In the genomic region with DNA sequence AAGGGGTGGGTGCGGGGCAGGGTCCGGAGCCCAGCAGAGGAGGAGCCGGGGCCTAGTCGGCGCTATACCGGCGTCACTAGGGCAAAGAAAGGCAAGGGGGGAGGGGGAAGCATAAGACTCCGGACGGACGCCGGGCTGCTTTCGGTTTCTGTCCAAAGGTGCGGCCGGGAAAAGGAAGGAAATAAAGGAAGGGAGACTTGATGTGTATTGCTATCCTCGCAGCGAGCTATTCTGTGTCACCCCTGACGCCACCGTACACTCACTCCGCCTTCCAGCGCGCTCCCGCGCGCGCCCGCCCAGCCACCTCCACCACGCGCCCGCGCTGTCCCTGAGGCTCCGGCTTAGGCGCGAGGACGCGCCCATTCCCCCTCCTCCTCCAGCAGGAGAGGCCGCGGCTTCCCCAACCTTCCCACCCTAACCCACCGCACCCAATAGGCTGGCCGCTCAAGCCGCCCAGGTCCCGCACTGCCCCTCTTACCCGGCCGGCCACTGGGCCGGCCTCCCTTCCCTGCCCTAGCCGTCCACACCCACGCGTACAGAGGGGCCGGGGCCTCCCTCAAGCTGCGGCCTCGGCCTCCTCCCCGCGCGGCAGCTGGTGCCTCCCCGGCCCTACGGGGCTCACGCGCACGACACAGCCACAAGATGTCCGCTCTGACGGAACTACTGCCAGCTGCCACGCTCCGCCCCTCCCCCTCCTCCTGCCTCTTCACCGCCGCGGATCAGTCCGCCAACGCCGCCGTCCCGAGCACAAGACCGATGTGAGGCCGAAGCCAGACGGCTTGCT, we compare ENCODE assay signal across 1 cellular context.
TF ChIP-seq lines count a peak whose summit lies in the region.

A gene (minus strand): TSS at position 662 of the 784 bp plus-strand sequence. CDS start 1,043 bp downstream, outside the sequence.

TF ChIP-seq in K562, 482 proteins besides CTCF, POLR2A, EP300 and RAD21 (continued from another document and continues in another):
- TF ChIP-seq, protein P1, sequence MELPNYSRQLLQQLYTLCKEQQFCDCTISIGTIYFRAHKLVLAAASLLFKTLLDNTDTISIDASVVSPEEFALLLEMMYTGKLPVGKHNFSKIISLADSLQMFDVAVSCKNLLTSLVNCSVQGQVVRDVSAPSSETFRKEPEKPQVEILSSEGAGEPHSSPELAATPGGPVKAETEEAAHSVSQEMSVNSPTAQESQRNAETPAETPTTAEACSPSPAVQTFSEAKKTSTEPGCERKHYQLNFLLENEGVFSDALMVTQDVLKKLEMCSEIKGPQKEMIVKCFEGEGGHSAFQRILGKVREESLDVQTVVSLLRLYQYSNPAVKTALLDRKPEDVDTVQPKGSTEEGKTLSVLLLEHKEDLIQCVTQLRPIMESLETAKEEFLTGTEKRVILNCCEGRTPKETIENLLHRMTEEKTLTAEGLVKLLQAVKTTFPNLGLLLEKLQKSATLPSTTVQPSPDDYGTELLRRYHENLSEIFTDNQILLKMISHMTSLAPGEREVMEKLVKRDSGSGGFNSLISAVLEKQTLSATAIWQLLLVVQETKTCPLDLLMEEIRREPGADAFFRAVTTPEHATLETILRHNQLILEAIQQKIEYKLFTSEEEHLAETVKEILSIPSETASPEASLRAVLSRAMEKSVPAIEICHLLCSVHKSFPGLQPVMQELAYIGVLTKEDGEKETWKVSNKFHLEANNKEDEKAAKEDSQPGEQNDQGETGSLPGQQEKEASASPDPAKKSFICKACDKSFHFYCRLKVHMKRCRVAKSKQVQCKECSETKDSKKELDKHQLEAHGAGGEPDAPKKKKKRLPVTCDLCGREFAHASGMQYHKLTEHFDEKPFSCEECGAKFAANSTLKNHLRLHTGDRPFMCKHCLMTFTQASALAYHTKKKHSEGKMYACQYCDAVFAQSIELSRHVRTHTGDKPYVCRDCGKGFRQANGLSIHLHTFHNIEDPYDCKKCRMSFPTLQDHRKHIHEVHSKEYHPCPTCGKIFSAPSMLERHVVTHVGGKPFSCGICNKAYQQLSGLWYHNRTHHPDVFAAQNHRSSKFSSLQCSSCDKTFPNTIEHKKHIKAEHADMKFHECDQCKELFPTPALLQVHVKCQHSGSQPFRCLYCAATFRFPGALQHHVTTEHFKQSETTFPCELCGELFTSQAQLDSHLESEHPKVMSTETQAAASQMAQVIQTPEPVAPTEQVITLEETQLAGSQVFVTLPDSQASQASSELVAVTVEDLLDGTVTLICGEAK (IDR thresholded peaks at IDR 0.05), result no peak
- TF ChIP-seq, protein P1 (CRISPR knock-in tag; IDR thresholded peaks at IDR 0.05), result 0 out of 2 replicates have a peak, but pooled peaks have one; percentile 32
- TF ChIP-seq KLF6 (CRISPR knock-in tag; IDR thresholded peaks at IDR 0.05; ENCODE audit: borderline replicate concordance) (peak; percentile 42; the same call in 1 of the 2 replicates), SIN3B (IDR thresholded peaks at IDR 0.05; ENCODE audit: low read depth) (0 out of 2 replicates have a peak, but pooled peaks have one; percentile 17), TRIM28 (IDR thresholded peaks at IDR 0.05) (peak; percentile 75; the same call in 1 of the 2 replicates), KLF10 (CRISPR knock-in tag; IDR thresholded peaks at IDR 0.05) (no peak), JUNB (CRISPR knock-in tag; conservative IDR thresholded peaks at IDR 0.05) (no peak), DNMT1 (IDR thresholded peaks at IDR 0.05) (no peak), KAT8 (IDR thresholded peaks at IDR 0.05; ENCODE audit: low read depth) (peak; percentile 61; the same call in 1 of the 2 replicates), BACH1 (tag; IDR thresholded peaks at IDR 0.05) (no peak), HDAC3 (IDR thresholded peaks at IDR 0.05; ENCODE audit: borderline replicate concordance, partially characterized antibody) (no peak), GABPB1 (CRISPR knock-in tag; IDR thresholded peaks at IDR 0.05) (peak; percentile 90; the same call in 1 of the 2 replicates), WHSC1 (IDR thresholded peaks at IDR 0.05; ENCODE audit: low read length) (no peak), HMG20B (CRISPR knock-in tag; IDR thresholded peaks at IDR 0.05) (no peak; the same call in 1 of the 2 replicates), ZZZ3 (IDR thresholded peaks at IDR 0.05) (no peak), CSDE1 (IDR thresholded peaks at IDR 0.05) (no peak), ARID1B (IDR thresholded peaks at IDR 0.05) (peak; percentile 42; the same call in 1 of the 2 replicates), SMAD4 (CRISPR knock-in tag; conservative IDR thresholded peaks at IDR 0.05) (peak; percentile 78), SP1 (CRISPR knock-in tag; IDR thresholded peaks at IDR 0.05) (peak; percentile 98), TCF3 (CRISPR knock-in tag; IDR thresholded peaks at IDR 0.05) (peak; percentile 49), NFE2 (IDR thresholded peaks at IDR 0.05; ENCODE audit: low read depth) (no peak; the same call in 1 of the 2 replicates), ZC3H4 (CRISPR knock-in tag; IDR thresholded peaks at IDR 0.05; ENCODE audit: borderline replicate concordance) (peak; percentile 92; the same call in 1 of the 2 replicates), U2AF1 (optimal IDR thresholded peaks at IDR 0.05; ENCODE audit: low read depth, low read length) (peak; percentile 94)
- TF ChIP-seq, protein P2, sequence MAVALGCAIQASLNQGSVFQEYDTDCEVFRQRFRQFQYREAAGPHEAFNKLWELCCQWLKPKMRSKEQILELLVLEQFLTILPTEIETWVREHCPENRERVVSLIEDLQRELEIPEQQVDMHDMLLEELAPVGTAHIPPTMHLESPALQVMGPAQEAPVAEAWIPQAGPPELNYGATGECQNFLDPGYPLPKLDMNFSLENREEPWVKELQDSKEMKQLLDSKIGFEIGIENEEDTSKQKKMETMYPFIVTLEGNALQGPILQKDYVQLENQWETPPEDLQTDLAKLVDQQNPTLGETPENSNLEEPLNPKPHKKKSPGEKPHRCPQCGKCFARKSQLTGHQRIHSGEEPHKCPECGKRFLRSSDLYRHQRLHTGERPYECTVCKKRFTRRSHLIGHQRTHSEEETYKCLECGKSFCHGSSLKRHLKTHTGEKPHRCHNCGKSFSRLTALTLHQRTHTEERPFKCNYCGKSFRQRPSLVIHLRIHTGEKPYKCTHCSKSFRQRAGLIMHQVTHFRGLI (CRISPR knock-in tag; IDR thresholded peaks at IDR 0.05), result no peak
- TF ChIP-seq, protein P3, sequence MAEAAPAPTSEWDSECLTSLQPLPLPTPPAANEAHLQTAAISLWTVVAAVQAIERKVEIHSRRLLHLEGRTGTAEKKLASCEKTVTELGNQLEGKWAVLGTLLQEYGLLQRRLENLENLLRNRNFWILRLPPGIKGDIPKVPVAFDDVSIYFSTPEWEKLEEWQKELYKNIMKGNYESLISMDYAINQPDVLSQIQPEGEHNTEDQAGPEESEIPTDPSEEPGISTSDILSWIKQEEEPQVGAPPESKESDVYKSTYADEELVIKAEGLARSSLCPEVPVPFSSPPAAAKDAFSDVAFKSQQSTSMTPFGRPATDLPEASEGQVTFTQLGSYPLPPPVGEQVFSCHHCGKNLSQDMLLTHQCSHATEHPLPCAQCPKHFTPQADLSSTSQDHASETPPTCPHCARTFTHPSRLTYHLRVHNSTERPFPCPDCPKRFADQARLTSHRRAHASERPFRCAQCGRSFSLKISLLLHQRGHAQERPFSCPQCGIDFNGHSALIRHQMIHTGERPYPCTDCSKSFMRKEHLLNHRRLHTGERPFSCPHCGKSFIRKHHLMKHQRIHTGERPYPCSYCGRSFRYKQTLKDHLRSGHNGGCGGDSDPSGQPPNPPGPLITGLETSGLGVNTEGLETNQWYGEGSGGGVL (CRISPR knock-in tag; IDR thresholded peaks at IDR 0.05), result no peak
- TF ChIP-seq, protein P4, sequence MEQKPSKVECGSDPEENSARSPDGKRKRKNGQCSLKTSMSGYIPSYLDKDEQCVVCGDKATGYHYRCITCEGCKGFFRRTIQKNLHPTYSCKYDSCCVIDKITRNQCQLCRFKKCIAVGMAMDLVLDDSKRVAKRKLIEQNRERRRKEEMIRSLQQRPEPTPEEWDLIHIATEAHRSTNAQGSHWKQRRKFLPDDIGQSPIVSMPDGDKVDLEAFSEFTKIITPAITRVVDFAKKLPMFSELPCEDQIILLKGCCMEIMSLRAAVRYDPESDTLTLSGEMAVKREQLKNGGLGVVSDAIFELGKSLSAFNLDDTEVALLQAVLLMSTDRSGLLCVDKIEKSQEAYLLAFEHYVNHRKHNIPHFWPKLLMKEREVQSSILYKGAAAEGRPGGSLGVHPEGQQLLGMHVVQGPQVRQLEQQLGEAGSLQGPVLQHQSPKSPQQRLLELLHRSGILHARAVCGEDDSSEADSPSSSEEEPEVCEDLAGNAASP (IDR thresholded peaks at IDR 0.05), result no peak
- TF ChIP-seq, protein P5, sequence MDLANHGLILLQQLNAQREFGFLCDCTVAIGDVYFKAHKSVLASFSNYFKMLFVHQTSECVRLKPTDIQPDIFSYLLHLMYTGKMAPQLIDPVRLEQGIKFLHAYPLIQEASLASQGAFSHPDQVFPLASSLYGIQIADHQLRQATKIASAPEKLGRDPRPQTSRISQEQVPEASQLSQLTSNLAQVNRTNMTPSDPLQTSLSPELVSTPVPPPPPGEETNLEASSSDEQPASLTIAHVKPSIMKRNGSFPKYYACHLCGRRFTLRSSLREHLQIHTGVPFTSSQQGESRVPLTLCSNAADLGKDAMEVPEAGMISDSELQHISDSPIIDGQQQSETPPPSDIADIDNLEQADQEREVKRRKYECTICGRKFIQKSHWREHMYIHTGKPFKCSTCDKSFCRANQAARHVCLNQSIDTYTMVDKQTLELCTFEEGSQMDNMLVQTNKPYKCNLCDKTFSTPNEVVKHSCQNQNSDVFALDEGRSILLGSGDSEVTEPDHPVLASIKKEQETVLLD (IDR thresholded peaks at IDR 0.05), result 0 out of 2 replicates have a peak, but pooled peaks have one; percentile 68
- TF ChIP-seq, protein P6, sequence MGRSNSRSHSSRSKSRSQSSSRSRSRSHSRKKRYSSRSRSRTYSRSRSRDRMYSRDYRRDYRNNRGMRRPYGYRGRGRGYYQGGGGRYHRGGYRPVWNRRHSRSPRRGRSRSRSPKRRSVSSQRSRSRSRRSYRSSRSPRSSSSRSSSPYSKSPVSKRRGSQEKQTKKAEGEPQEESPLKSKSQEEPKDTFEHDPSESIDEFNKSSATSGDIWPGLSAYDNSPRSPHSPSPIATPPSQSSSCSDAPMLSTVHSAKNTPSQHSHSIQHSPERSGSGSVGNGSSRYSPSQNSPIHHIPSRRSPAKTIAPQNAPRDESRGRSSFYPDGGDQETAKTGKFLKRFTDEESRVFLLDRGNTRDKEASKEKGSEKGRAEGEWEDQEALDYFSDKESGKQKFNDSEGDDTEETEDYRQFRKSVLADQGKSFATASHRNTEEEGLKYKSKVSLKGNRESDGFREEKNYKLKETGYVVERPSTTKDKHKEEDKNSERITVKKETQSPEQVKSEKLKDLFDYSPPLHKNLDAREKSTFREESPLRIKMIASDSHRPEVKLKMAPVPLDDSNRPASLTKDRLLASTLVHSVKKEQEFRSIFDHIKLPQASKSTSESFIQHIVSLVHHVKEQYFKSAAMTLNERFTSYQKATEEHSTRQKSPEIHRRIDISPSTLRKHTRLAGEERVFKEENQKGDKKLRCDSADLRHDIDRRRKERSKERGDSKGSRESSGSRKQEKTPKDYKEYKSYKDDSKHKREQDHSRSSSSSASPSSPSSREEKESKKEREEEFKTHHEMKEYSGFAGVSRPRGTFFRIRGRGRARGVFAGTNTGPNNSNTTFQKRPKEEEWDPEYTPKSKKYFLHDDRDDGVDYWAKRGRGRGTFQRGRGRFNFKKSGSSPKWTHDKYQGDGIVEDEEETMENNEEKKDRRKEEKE (IDR thresholded peaks at IDR 0.05; ENCODE audit: borderline replicate concordance in 1 of 2, control insufficient read depth in 1 of 2, low read depth in 2 of 2, low read length in 1 of 2), result no peak; a peak in 2 of 4 replicates
- TF ChIP-seq, protein P7, sequence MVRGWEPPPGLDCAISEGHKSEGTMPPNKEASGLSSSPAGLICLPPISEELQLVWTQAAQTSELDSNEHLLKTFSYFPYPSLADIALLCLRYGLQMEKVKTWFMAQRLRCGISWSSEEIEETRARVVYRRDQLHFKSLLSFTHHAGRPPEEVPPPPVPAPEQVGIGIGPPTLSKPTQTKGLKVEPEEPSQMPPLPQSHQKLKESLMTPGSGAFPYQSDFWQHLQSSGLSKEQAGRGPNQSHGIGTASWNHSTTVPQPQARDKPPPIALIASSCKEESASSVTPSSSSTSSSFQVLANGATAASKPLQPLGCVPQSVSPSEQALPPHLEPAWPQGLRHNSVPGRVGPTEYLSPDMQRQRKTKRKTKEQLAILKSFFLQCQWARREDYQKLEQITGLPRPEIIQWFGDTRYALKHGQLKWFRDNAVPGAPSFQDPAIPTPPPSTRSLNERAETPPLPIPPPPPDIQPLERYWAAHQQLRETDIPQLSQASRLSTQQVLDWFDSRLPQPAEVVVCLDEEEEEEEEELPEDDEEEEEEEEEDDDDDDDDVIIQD (CRISPR knock-in tag; IDR thresholded peaks at IDR 0.05), result no peak
- TF ChIP-seq, protein P8, sequence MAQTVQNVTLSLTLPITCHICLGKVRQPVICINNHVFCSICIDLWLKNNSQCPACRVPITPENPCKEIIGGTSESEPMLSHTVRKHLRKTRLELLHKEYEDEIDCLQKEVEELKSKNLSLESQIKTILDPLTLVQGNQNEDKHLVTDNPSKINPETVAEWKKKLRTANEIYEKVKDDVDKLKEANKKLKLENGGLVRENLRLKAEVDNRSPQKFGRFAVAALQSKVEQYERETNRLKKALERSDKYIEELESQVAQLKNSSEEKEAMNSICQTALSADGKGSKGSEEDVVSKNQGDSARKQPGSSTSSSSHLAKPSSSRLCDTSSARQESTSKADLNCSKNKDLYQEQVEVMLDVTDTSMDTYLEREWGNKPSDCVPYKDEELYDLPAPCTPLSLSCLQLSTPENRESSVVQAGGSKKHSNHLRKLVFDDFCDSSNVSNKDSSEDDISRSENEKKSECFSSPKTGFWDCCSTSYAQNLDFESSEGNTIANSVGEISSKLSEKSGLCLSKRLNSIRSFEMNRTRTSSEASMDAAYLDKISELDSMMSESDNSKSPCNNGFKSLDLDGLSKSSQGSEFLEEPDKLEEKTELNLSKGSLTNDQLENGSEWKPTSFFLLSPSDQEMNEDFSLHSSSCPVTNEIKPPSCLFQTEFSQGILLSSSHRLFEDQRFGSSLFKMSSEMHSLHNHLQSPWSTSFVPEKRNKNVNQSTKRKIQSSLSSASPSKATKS (CRISPR knock-in tag; IDR thresholded peaks at IDR 0.05), result no peak
